ENCODE assay signal across 1 cellular context in the genomic region with DNA sequence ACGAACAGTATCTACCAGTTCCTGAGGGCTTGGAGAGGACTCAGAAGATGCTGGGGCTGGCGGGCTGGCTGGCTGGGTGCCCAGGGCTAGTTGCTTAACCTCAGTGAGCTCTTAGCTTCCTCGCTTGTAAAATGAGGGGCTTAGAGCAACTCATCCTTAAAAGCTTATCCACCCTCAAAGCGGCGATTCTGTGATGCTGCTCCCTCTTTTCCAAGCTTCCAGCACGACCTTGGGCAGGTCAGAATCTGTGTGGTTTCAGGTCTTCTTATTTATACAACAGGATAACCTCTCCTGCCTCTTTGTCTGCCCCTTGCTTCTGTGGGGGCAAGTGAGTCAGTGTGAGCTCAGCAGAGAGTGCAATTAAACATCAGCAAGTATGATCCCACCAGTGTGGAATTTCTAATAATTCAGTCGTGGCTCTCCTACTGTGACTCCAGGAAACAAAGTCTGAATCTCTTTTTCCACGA.
TF ChIP-seq lines count a peak whose summit lies in the region.

No MANE protein-coding gene starts in this region.

TF ChIP-seq in HEK293, 187 proteins besides CTCF, POLR2A, EP300 and RAD21 (continued from another document):
- TF ChIP-seq, protein P1, sequence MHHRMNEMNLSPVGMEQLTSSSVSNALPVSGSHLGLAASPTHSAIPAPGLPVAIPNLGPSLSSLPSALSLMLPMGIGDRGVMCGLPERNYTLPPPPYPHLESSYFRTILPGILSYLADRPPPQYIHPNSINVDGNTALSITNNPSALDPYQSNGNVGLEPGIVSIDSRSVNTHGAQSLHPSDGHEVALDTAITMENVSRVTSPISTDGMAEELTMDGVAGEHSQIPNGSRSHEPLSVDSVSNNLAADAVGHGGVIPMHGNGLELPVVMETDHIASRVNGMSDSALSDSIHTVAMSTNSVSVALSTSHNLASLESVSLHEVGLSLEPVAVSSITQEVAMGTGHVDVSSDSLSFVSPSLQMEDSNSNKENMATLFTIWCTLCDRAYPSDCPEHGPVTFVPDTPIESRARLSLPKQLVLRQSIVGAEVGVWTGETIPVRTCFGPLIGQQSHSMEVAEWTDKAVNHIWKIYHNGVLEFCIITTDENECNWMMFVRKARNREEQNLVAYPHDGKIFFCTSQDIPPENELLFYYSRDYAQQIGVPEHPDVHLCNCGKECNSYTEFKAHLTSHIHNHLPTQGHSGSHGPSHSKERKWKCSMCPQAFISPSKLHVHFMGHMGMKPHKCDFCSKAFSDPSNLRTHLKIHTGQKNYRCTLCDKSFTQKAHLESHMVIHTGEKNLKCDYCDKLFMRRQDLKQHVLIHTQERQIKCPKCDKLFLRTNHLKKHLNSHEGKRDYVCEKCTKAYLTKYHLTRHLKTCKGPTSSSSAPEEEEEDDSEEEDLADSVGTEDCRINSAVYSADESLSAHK (tag by site-specific recombination; IDR thresholded peaks at IDR 0.05): no peak
- TF ChIP-seq HOXD13 (CRISPR knock-in tag; IDR thresholded peaks at IDR 0.05; ENCODE audit: borderline replicate concordance): no peak
- TF ChIP-seq OSR2 (tag by site-specific recombination; IDR thresholded peaks at IDR 0.05): peak; percentile 97
- peak; percentile 64 for TF ChIP-seq ZBTB20 (tag by site-specific recombination; IDR thresholded peaks at IDR 0.05)
- TF ChIP-seq, protein P2, sequence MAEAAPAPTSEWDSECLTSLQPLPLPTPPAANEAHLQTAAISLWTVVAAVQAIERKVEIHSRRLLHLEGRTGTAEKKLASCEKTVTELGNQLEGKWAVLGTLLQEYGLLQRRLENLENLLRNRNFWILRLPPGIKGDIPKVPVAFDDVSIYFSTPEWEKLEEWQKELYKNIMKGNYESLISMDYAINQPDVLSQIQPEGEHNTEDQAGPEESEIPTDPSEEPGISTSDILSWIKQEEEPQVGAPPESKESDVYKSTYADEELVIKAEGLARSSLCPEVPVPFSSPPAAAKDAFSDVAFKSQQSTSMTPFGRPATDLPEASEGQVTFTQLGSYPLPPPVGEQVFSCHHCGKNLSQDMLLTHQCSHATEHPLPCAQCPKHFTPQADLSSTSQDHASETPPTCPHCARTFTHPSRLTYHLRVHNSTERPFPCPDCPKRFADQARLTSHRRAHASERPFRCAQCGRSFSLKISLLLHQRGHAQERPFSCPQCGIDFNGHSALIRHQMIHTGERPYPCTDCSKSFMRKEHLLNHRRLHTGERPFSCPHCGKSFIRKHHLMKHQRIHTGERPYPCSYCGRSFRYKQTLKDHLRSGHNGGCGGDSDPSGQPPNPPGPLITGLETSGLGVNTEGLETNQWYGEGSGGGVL (tag by site-specific recombination; IDR thresholded peaks at IDR 0.05): peak; percentile 77
- no peak for TF ChIP-seq ZNF677 (tag by site-specific recombination; IDR thresholded peaks at IDR 0.05)
- TF ChIP-seq, protein P3, sequence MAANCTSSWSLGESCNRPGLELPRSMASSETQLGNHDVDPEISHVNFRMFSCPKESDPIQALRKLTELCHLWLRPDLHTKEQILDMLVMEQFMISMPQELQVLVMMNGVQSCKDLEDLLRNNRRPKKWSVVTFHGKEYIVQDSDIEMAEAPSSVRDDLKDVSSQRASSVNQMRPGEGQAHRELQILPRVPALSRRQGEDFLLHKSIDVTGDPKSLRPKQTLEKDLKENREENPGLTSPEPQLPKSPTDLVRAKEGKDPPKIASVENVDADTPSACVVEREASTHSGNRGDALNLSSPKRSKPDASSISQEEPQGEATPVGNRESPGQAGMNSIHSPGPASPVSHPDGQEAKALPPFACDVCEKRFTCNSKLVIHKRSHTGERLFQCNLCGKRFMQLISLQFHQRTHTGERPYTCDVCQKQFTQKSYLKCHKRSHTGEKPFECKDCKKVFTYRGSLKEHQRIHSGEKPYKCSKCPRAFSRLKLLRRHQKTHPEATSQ (tag by site-specific recombination; IDR thresholded peaks at IDR 0.05): no peak
- peak; percentile 82 for TF ChIP-seq ZNF366 (tag by site-specific recombination; conservative IDR thresholded peaks at IDR 0.05)
- no peak for TF ChIP-seq ZNF654 (tag by site-specific recombination; IDR thresholded peaks at IDR 0.05; ENCODE audit: low read depth)
- peak; percentile 50; the same call in 1 of the 2 replicates for TF ChIP-seq ZBTB21 (tag by site-specific recombination; IDR thresholded peaks at IDR 0.05)
- no peak for TF ChIP-seq MYNN (tag by site-specific recombination; IDR thresholded peaks at IDR 0.05; ENCODE audit: borderline replicate concordance)
- no peak for TF ChIP-seq GLI2 (tag by site-specific recombination; IDR thresholded peaks at IDR 0.05; ENCODE audit: borderline replicate concordance, low read depth)
- no peak for TF ChIP-seq ZNF223 (tag by site-specific recombination; IDR thresholded peaks at IDR 0.05)
- TF ChIP-seq, protein P4, sequence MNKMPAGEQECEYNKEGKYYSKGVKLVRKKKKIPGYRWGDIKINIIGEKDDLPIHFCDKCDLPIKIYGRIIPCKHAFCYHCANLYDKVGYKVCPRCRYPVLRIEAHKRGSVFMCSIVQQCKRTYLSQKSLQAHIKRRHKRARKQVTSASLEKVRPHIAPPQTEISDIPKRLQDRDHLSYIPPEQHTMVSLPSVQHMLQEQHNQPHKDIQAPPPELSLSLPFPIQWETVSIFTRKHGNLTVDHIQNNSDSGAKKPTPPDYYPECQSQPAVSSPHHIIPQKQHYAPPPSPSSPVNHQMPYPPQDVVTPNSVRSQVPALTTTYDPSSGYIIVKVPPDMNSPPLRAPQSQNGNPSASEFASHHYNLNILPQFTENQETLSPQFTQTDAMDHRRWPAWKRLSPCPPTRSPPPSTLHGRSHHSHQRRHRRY (tag by site-specific recombination; IDR thresholded peaks at IDR 0.05): no peak
- TF ChIP-seq, protein P5, sequence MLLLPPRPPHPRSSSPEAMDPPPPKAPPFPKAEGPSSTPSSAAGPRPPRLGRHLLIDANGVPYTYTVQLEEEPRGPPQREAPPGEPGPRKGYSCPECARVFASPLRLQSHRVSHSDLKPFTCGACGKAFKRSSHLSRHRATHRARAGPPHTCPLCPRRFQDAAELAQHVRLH (tag by site-specific recombination; IDR thresholded peaks at IDR 0.05): no peak
- TF ChIP-seq ZNF792 (tag by site-specific recombination; IDR thresholded peaks at IDR 0.05): no peak
- TF ChIP-seq ZNF585B (tag by site-specific recombination; IDR thresholded peaks at IDR 0.05): no peak
- no peak for TF ChIP-seq YY2 (tag by site-specific recombination; IDR thresholded peaks at IDR 0.05)
- TF ChIP-seq ZXDB (tag by site-specific recombination; IDR thresholded peaks at IDR 0.05): 0 out of 2 replicates have a peak, but pooled peaks have one; percentile 23
- TF ChIP-seq ZNF660 (tag by site-specific recombination; IDR thresholded peaks at IDR 0.05): peak; percentile 75; the same call in 1 of the 2 replicates
